ENCODE assay signal across 29 cellular contexts in genomic region chr2:235598026-235598425, GRCh38.
"Had no signal": no experiment of that assay in that cellular context is flagged by ENCODE, and none has a peak within 500 bp of the region (broad histone marks: within the 10 kb centered on the region; RNA-seq: fewer than 3 reads in every experiment).

No MANE protein-coding gene starts in this region.

- H3K4me3 ChIP-seq: ascending aorta, cardiac muscle cell had no signal

- DNase-seq: activated CD4-positive, alpha-beta T cell treated with anti-CD3 and anti-CD28 coated beads for 1 hour; activated CD4-positive, alpha-beta T cell treated with anti-CD3 and anti-CD28 coated beads for 36 hours; activated CD4-positive, alpha-beta T cell treated with anti-CD3 and anti-CD28 coated beads for 48 hours; activated CD4-positive, alpha-beta T cell treated with anti-CD3 and anti-CD28 coated beads, Interleukin-2, amount 10 ng/mL, durations not matched to agents 7 days and 5 days; activated CD4-positive, alpha-beta T cell treated with anti-CD3 and anti-CD28 coated beads, Interleukin-2, amount 50 U/mL, for 48 hours; activated CD4-positive, CD25-positive, alpha-beta regulatory T cell; activated CD8-positive, alpha-beta memory T cell treated with anti-CD3 and anti-CD28 coated beads, Interleukin-2, amount 50 U/mL, for 48 hours; activated CD8-positive, alpha-beta T cell treated with anti-CD3 and anti-CD28 coated beads for 36 hours; activated effector memory CD4-positive, alpha-beta T cell treated with Interleukin-2 at 50 U/mL for 16 hours; activated gamma-delta T cell; activated naive CD4-positive, alpha-beta T cell treated with anti-CD3 and anti-CD28 coated beads, Interleukin-2, amount 10 ng/mL, durations not matched to agents 7 days and 5 days; activated naive CD4-positive, alpha-beta T cell treated with Interleukin-2 at 50 U/mL for 16 hours; activated naive CD8-positive, alpha-beta T cell treated with anti-CD3 and anti-CD28 coated beads, Interleukin-2, amount 10 ng/mL, durations not matched to agents 7 days and 5 days; activated naive CD8-positive, alpha-beta T cell treated with anti-CD3 and anti-CD28 coated beads, Interleukin-2, amount 50 U/mL, for 24 hours; activated T-cell treated with anti-CD3 and anti-CD28 coated beads, Interleukin-2, amount 50 U/mL, for 24 hours; activated T-cell treated with anti-CD3 and anti-CD28 coated beads, Interleukin-2, amount 50 U/mL, for 48 hours; amygdala; anterior cingulate cortex; caudate nucleus; cerebellar nuclear complex; T-helper 1 cell; T-helper 2 cell; T-helper 9 cell had no signal

- H3K4me1 ChIP-seq: ascending aorta had no signal

- H3K36me3 ChIP-seq: ascending aorta, cardiac muscle cell had no signal

- H3K27ac ChIP-seq: ascending aorta, cardiac muscle cell, VCaP had no signal

- ATAC-seq: activated CD4-positive, alpha-beta T cell treated with anti-CD3 and anti-CD28 coated beads for 36 hours; activated CD4-positive, CD25-positive, alpha-beta regulatory T cell treated with anti-CD3 and anti-CD28 coated beads, Interleukin-2, amount 50 U/mL, for 24 hours; activated CD8-positive, alpha-beta T cell treated with anti-CD3 and anti-CD28 coated beads for 36 hours; activated naive CD8-positive, alpha-beta T cell treated with anti-CD3 and anti-CD28 coated beads, Interleukin-2, amount 50 U/mL, for 24 hours had no signal

- FAIRE-seq: bronchial epithelial cell, TTC549 had no signal

- H3K9me3 ChIP-seq: ascending aorta had no signal

- H3K27me3 ChIP-seq: ascending aorta, cardiac muscle cell had no signal
